8 cellular contexts compared by ENCODE assay signal in genomic region chr11:34624069-34624468, GRCh38. TPM values are rescaled to one million over a fixed set of nuclear protein-coding genes. Genes with fewer than 3 reads are reported as not detected.
DNase-seq lines count a peak whose midpoint lies in the region; ATAC-seq, FAIRE-seq and TF ChIP-seq lines count a peak whose summit lies in the region.

No MANE protein-coding gene starts in this region.

- ATAC-seq in GM18870 (IDR thresholded peaks at IDR 0.05; ENCODE audit: unreplicated experiment) (peak; percentile 54), GM23338 (no peak)
- ATAC-seq in stimulated activated naive CD8-positive, alpha-beta T cell treated with anti-CD3 and anti-CD28 coated beads, Interleukin-15, Interleukin-2, amounts not matched to agents 100 U/mL and 50 U/mL, for 24 hours = no peak

- no peaks in the 10 kb centered on the region; the same call in 2 of the 3 replicates for H3K9me3 Mint-ChIP-seq in GM23338

- H3K9me2 ChIP-seq in GM23338 (ENCODE audit: insufficient read depth) = peaks cover 27% of the 10 kb centered on the region
- no peaks in the 10 kb centered on the region for H3K9me2 ChIP-seq in PC-9 (ENCODE audit: insufficient read depth)

- H3K27me3 Mint-ChIP-seq in GM23338 (ENCODE audit: insufficient read depth, low read depth, poor library complexity) = peaks cover 3% of the 10 kb centered on the region

- TF ChIP-seq CTCF in GM23338 (conservative IDR thresholded peaks at IDR 0.05; ENCODE audit: low read depth in 2 of 2) (no peak), PC-9 (conservative IDR thresholded peaks at IDR 0.05) (peak; percentile 27; the same call in 1 of the 2 replicates)

- no peak overlapping the region for H3K4me3 Mint-ChIP-seq in GM23338

- intact Hi-C loops in PC-9 (cut with micrococcal nuclease; ENCODE audit: unreplicated experiment) = loop anchor here (5.0 kb wide), 1 partner anchor 43 kb away; no protein-coding TSS in a partner anchor

- no peak overlapping the region for H3K4me3 ChIP-seq in GM23338
- H3K4me3 ChIP-seq in PC-9 = peak overlapping the region; percentile 89
- H3K4me3 ChIP-seq in muscle layer of duodenum (ENCODE audit: low read depth in 1 of 2, low read length in 2 of 2) = peak overlapping the region in 1 of 2 donors; percentile 38

- H3F3A ChIP-seq in GM23338 (replicated peaks; ENCODE audit: low read depth) (no peaks in the 10 kb centered on the region), PC-9 (ENCODE audit: insufficient read depth, low read depth) (peaks cover 54% of the 10 kb centered on the region)

- CTCF ChIA-PET in PC-9 (lab: Charles Lee) = interaction anchor here (0.6 to 1.0 kb wide), 2 partner anchors 23 to 31 kb away, joined by 3 read pairs; no protein-coding TSS in a partner anchor

- no peaks in the 10 kb centered on the region for H3K9me3 ChIP-seq in PC-9 (ENCODE audit: insufficient read depth, low read depth)
- no peaks in the 10 kb centered on the region for H3K9me3 ChIP-seq in muscle layer of duodenum (ENCODE audit: control insufficient read depth in 1 of 2, low read length in 2 of 2)

- H3K36me3 ChIP-seq in GM23338 (ENCODE audit: insufficient read depth) (no peaks in the 10 kb centered on the region), PC-9 (ENCODE audit: low read depth) (peaks cover 59% of the 10 kb centered on the region), muscle layer of duodenum (ENCODE audit: control insufficient read depth in 1 of 2, insufficient read depth in 2 of 2, low read length in 2 of 2) (no peaks in the 10 kb centered on the region)

- H3K4me2 ChIP-seq in GM23338 (no peak overlapping the region), PC-9 (peak overlapping the region; percentile 97)

- BruUV-seq in PC-9 (replicated peaks; lab: Mats Ljungman, UMichigan) = no TSS peak

- no peak for FAIRE-seq in urothelium cell line (lab: Jason Lieb, UNC)

- no peaks in the 10 kb centered on the region for H3K36me3 Mint-ChIP-seq in GM23338 (ENCODE audit: low read depth)

- no peaks in the 10 kb centered on the region for H3K4me1 ChIP-seq in GM23338 (ENCODE audit: insufficient read depth)
- H3K4me1 ChIP-seq in PC-9 (replicated peaks; ENCODE audit: insufficient read depth) = peaks cover 67% of the 10 kb centered on the region
- no peaks in the 10 kb centered on the region for H3K4me1 ChIP-seq in muscle layer of duodenum (ENCODE audit: control insufficient read depth in 1 of 2, insufficient read depth in 2 of 2, low read length in 2 of 2)

- POLR2A ChIA-PET in PC-9 (lab: Charles Lee; ENCODE audit: unreplicated experiment) = interaction anchor here (0.6 to 1.6 kb wide), 4 partner anchors 9 to 796 kb away, joined by 3 to 11 read pairs (median 7); no protein-coding TSS in a partner anchor

- H4K20me1 ChIP-seq in GM23338 (replicated peaks; ENCODE audit: insufficient read depth) = no peaks in the 10 kb centered on the region
- peaks cover 20% of the 10 kb centered on the region for H4K20me1 ChIP-seq in PC-9 (ENCODE audit: insufficient read depth)

- H3K79me2 ChIP-seq in GM23338 (replicated peaks; ENCODE audit: insufficient read depth) (no peaks in the 10 kb centered on the region), PC-9 (ENCODE audit: low read depth) (peaks cover 97% of the 10 kb centered on the region)

- H3K4me1 Mint-ChIP-seq in GM23338 = no peaks in the 10 kb centered on the region

- peak overlapping the region; percentile 69; the same call in 1 of the 2 replicates for H2AFZ ChIP-seq in GM23338
- H2AFZ ChIP-seq in PC-9 = no peak overlapping the region

- no peaks in the 10 kb centered on the region for H3K27me3 ChIP-seq in GM23338 (ENCODE audit: insufficient read depth)
- H3K27me3 ChIP-seq in PC-9 (ENCODE audit: insufficient read depth, low read depth) = no peaks in the 10 kb centered on the region
- no peaks in the 10 kb centered on the region for H3K27me3 ChIP-seq in muscle layer of duodenum (ENCODE audit: low read depth, low read length)

- H3K27ac Mint-ChIP-seq in GM23338 = no peak overlapping the region

- no peak overlapping the region for H3K27ac ChIP-seq in GM23338 (ENCODE audit: low read depth)
- H3K27ac ChIP-seq in PC-9 = peak overlapping the region; percentile 96
- H3K27ac ChIP-seq in muscle layer of duodenum (ENCODE audit: low read length) = peak overlapping the region; percentile 41

- DNase-seq in GM23338 (ENCODE audit: low spot score) = no peak
- DNase-seq in PC-9 = peak; percentile 79 to 80
- no peak for DNase-seq in KG1 (lab: John Stamatoyannopoulos, UW)
- DNase-seq in urothelium cell line (ENCODE audit: low spot score) = no peak
- DNase-seq in stimulated activated naive CD8-positive, alpha-beta T cell treated with anti-CD3 and anti-CD28 coated beads, Interleukin-15, Interleukin-2, amounts not matched to agents 100 U/mL and 50 U/mL, for 24 hours = no peak
- no peak for DNase-seq in NCI-H2227 treated with DMSO at 0.1 percent for 48 hours (lab: John Stamatoyannopoulos, UW)

TF ChIP-seq in GM23338, 12 proteins besides CTCF, POLR2A, EP300 and RAD21 (continues in another document):
- no peak for TF ChIP-seq POLR2AphosphoS5 (IDR thresholded peaks at IDR 0.05; ENCODE audit: low read depth)
- TF ChIP-seq EZH2phosphoT487 (IDR thresholded peaks at IDR 0.05; ENCODE audit: unreplicated experiment) = no peak
- TF ChIP-seq JUNB (IDR thresholded peaks at IDR 0.05; ENCODE audit: unreplicated experiment) = no peak
- TF ChIP-seq ZNF114 (CRISPR knock-in tag; IDR thresholded peaks at IDR 0.05) = no peak
- no peak for TF ChIP-seq NANOG (IDR thresholded peaks at IDR 0.05; ENCODE audit: borderline replicate concordance)
- no peak for TF ChIP-seq STAT1 (IDR thresholded peaks at IDR 0.05; ENCODE audit: unreplicated experiment)
- TF ChIP-seq ZNF331 (CRISPR knock-in tag; IDR thresholded peaks at IDR 0.05; ENCODE audit: low read depth) = no peak
- no peak for TF ChIP-seq REST (IDR thresholded peaks at IDR 0.05; ENCODE audit: unreplicated experiment)
- TF ChIP-seq EZH2 (IDR thresholded peaks at IDR 0.05; ENCODE audit: low read depth, unreplicated experiment) = no peak
- TF ChIP-seq CREB1 (CRISPR knock-in tag; IDR thresholded peaks at IDR 0.05; ENCODE audit: low read depth) = no peak

RNA-seq across cellular contexts. Expression of gene EHF, which starts 3.2 kb away (rescaled TPM):
- not detected in 2 replicates for total RNA-seq in GM23338 (2014; rRNA removed; shearing (Covaris generic))
- not detected in 2 replicates for polyA plus RNA-seq in GM23338 (2016; fragmentation: Nextera tagmentation; extraction: Ambion mirVana)
- 85.7 and 118 TPM in 2 replicates for total RNA-seq in PC-9 (2021)

Comparison
In these comparisons a context has a peak if more than half of its experiments do, and no peak if none do; other contexts are left out.
1. DNase-seq: peak in PC-9 (2 of 2); none in GM23338 (single experiment), KG1 (single experiment), urothelium cell line (single experiment), stimulated activated naive CD8-positive, alpha-beta T cell treated with anti-CD3 and anti-CD28 coated beads, Interleukin-15, Interleukin-2, amounts not matched to agents 100 U/mL and 50 U/mL, for 24 hours (single experiment) and NCI-H2227 treated with DMSO at 0.1 percent for 48 hours (single experiment).
2. RNA of gene EHF, which starts 3.2 kb away (total RNA-seq): 85.7 to 118 TPM in PC-9; not detected in GM23338; every median in the first group is over 10 times any median in the second.